26 cellular contexts compared by ENCODE assay signal in genomic region chr4:122882830-122883229, GRCh38.
"Had no signal": no experiment of that assay in that cellular context is flagged by ENCODE, and none has a peak within 500 bp of the region (broad histone marks: within the 10 kb centered on the region; RNA-seq: fewer than 3 reads in every experiment).

No MANE protein-coding gene starts in this region.

- H3K79me2 ChIP-seq: parathyroid adenoma had no signal

- H3K27me3 ChIP-seq: adrenal gland, cardiac muscle cell, colonic mucosa, gastroesophageal sphincter, vagina had no signal

- H3K36me3 ChIP-seq: adrenal gland, cardiac muscle cell, colonic mucosa, vagina had no signal

- H3K9me3 ChIP-seq: adrenal gland, colonic mucosa, gastroesophageal sphincter, psoas muscle, vagina had no signal

- H3K27ac ChIP-seq: adrenal gland, cardiac muscle cell, colonic mucosa, gastroesophageal sphincter, parathyroid adenoma, psoas muscle, vagina, VCaP had no signal

- H3K4me1 ChIP-seq: adrenal gland, colonic mucosa, parathyroid adenoma, psoas muscle, vagina had no signal

- H3K4me2 ChIP-seq: smooth muscle cell had no signal

- H3K9ac ChIP-seq: parathyroid adenoma had no signal

- ATAC-seq: gastroesophageal sphincter; left cardiac atrium; psoas muscle; stimulated activated naive CD8-positive, alpha-beta T cell treated with anti-CD3 and anti-CD28 coated beads, Interleukin-15, Interleukin-2, amounts not matched to agents 100 U/mL and 50 U/mL, for 24 hours had no signal

- H3K4me3 ChIP-seq: adrenal gland, cardiac muscle cell, colonic mucosa, gastroesophageal sphincter, psoas muscle, smooth muscle cell, vagina had no signal

- DNase-seq: activated CD4-positive, alpha-beta T cell treated with anti-CD3 and anti-CD28 coated beads for 4 hours; activated CD4-positive, alpha-beta T cell treated with anti-CD3 and anti-CD28 coated beads, Interleukin-2, amount 50 U/mL, for 4 hours; activated effector memory CD4-positive, alpha-beta T cell treated with Interleukin-2 at 50 U/mL for 16 hours; activated naive CD4-positive, alpha-beta T cell treated with anti-CD3 and anti-CD28 coated beads for 36 hours; activated naive CD8-positive, alpha-beta T cell treated with anti-CD3 and anti-CD28 coated beads for 36 hours; activated T-cell treated with anti-CD3 and anti-CD28 coated beads for 4 hours; adrenal gland; aorta; cerebellar nuclear complex; colonic mucosa; effector CD8-positive, alpha-beta T cell; head of caudate nucleus; hippocampal formation; left cardiac atrium; mammary epithelial cell; naive B cell; psoas muscle; stimulated activated CD4-positive, alpha-beta T cell treated with anti-CD3 and anti-CD28 coated beads, Interleukin-1b, Interleukin-23, amount 100 ng/mL, for 48 hours; stimulated activated naive CD8-positive, alpha-beta T cell treated with anti-CD3 and anti-CD28 coated beads, Interleukin-15, Interleukin-2, amounts not matched to agents 100 U/mL and 50 U/mL, for 24 hours; substantia nigra had no signal

- H2AFZ ChIP-seq: parathyroid adenoma had no signal
